8 cellular contexts compared by ENCODE assay signal in the genomic region with DNA sequence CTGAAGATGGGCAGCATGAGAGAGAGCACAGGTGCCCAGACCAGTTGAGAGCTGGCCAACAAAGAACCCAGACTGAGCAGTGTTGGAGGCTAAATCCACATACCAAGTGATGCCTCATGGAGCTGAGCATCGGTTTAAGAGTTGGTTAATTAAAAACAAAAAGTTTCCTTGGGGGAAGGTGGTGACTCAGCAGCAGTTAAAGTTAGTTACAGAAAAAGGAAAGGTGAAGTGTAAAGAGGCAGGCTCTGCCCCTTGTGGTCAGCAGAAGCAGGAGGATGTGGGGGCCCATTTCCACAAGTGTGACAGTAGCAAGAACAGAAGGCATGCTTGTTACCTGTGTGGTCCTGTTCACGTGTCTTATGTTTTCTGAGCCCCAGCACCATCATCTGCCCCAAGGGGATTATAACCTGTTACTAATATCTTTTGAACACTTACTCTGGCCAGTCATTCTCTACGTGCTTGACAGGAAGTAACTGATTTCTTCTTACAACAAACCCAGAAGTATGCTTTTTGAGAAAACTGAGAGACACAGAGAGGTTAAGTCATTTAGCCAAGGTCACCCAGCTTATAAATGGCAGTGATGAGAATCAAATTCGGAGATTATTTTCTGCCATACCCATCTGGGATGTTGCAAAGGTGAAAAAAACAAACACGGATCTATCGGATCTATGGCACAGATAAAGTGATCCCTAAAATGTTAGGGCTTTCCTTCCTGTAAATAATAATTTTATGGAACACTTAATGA.
A peak's percentile ranks its signal among the peaks of the same experiment; 100 is the strongest.
DNase-seq lines count a peak whose midpoint lies in the region; ATAC-seq, FAIRE-seq and TF ChIP-seq lines count a peak whose summit lies in the region.

No MANE protein-coding gene starts in this region.

- no peak for TF ChIP-seq EP300 in SK-N-SH (IDR thresholded peaks at IDR 0.05; ENCODE audit: borderline replicate concordance in 1 of 2, low read depth in 1 of 2, low read length in 1 of 2)

- H3K79me2 ChIP-seq in SK-N-SH (ENCODE audit: insufficient read depth), result no peaks in the 10 kb centered on the region

- H3K27ac ChIP-seq in right cardiac atrium (ENCODE audit: low read length) (no peak overlapping the region), SK-N-SH (ENCODE audit: low read depth in 2 of 2, low read length in 1 of 2) (no peak overlapping the region)

- intact Hi-C loops in cardiac septum (cut with DNase I) (no loop called here), right cardiac atrium (cut with DNase I) (no loop called here), Right ventricle myocardium inferior (cut with DNase I) (no loop called here)

- peak; percentile 27; the same call in 1 of the 2 replicates for TF ChIP-seq CTCF in SK-N-SH (IDR thresholded peaks at IDR 0.05)

- POLR2A ChIA-PET in SK-N-SH (lab: Yijun Ruan, JAX), result no interaction called here

- WGBS in right cardiac atrium, result 68% methylated on average over 6 of the region's 6 CpGs
- 29% methylated on average over 6 of the region's 6 CpGs for WGBS in SK-N-SH (ENCODE audit: low lambda C conversion rate)

- FAIRE-seq in urothelium cell line (lab: Jason Lieb, UNC), result no peak

- CTCF ChIA-PET in SK-N-SH (lab: Yijun Ruan, JAX), result no interaction called here

- H3K9ac ChIP-seq in SK-N-SH, result no peak overlapping the region

- H3K4me2 ChIP-seq in SK-N-SH, result no peak overlapping the region

- ATAC-seq in right cardiac atrium (no peak), HG02884 (IDR thresholded peaks at IDR 0.05; ENCODE audit: unreplicated experiment) (peak; percentile 88), Right ventricle myocardium inferior (no peak)

- TF ChIP-seq RAD21 in SK-N-SH (IDR thresholded peaks at IDR 0.05; ENCODE audit: low read length), result no peak

- no peaks in the 10 kb centered on the region for H3K9me2 ChIP-seq in SK-N-SH

- H3K27me3 ChIP-seq in right cardiac atrium (ENCODE audit: control insufficient read depth, insufficient read depth) (no peaks in the 10 kb centered on the region), SK-N-SH (ENCODE audit: insufficient read depth) (no peaks in the 10 kb centered on the region)

- no peaks in the 10 kb centered on the region; the same call in 1 of the 2 replicates for H4K20me1 ChIP-seq in SK-N-SH (ENCODE audit: insufficient read depth)

- DNase-seq in cardiac septum (ENCODE audit: low spot score) (peak; percentile 24), right cardiac atrium (no peak), SK-N-SH (no peak), urothelium cell line (ENCODE audit: low spot score) (peak; percentile 25), Right ventricle myocardium inferior (ENCODE audit: missing footprints) (no peak), HCEC 1CT (no peak), SK-N-DZ (ENCODE audit: low spot score) (no peak)

- no peak overlapping the region for H2AFZ ChIP-seq in SK-N-SH (ENCODE audit: low read depth)

- no peaks in the 10 kb centered on the region for H3F3A ChIP-seq in SK-N-SH (replicated peaks; ENCODE audit: insufficient read depth)

- H3K4me3 ChIP-seq in right cardiac atrium (ENCODE audit: low read length) (no peak overlapping the region), SK-N-SH (ENCODE audit: low read depth in 2 of 2, low read length in 1 of 2) (no peak overlapping the region)

- H3K9me3 ChIP-seq in right cardiac atrium (ENCODE audit: control insufficient read depth, low read length) (no peaks in the 10 kb centered on the region), SK-N-SH (no peaks in the 10 kb centered on the region)

- no peaks in the 10 kb centered on the region for H3K4me1 ChIP-seq in right cardiac atrium (ENCODE audit: control insufficient read depth, insufficient read depth, low read length)
- no peaks in the 10 kb centered on the region for H3K4me1 ChIP-seq in SK-N-SH (ENCODE audit: control insufficient read depth in 1 of 2, insufficient read depth in 2 of 2, low read depth in 1 of 2, low read length in 1 of 2)

- no peaks in the 10 kb centered on the region for H3K36me3 ChIP-seq in SK-N-SH (replicated peaks in 1 of 2; ENCODE audit: control insufficient read depth in 1 of 2, insufficient read depth in 2 of 2, low read length in 1 of 2)

TF ChIP-seq in SK-N-SH, 30 proteins besides CTCF, POLR2A, EP300 and RAD21:
- no peak for TF ChIP-seq FOXJ3 (CRISPR knock-in tag; IDR thresholded peaks at IDR 0.05)
- no peak for TF ChIP-seq SIN3A (IDR thresholded peaks at IDR 0.05; ENCODE audit: borderline replicate concordance, low read depth, low read length)
- TF ChIP-seq FOSL2 (IDR thresholded peaks at IDR 0.05; ENCODE audit: borderline replicate concordance, low read depth), result no peak
- no peak for TF ChIP-seq FOXM1 (IDR thresholded peaks at IDR 0.05; ENCODE audit: low read depth)
- TF ChIP-seq YY1 (IDR thresholded peaks at IDR 0.05; ENCODE audit: low read depth), result no peak
- no peak for TF ChIP-seq REST (IDR thresholded peaks at IDR 0.05; ENCODE audit: low read depth, low read length)
- TF ChIP-seq RCOR1 (IDR thresholded peaks at IDR 0.05; ENCODE audit: low read length), result no peak
- no peak for TF ChIP-seq NRF1 (IDR thresholded peaks at IDR 0.05; ENCODE audit: low read depth, low read length)
- TF ChIP-seq IRF3 (IDR thresholded peaks at IDR 0.05; ENCODE audit: low read depth, low read length), result no peak
- TF ChIP-seq RXRA (IDR thresholded peaks at IDR 0.05; ENCODE audit: borderline replicate concordance, low read depth), result no peak
- TF ChIP-seq MAX (IDR thresholded peaks at IDR 0.05; ENCODE audit: low read depth), result no peak
- no peak for TF ChIP-seq MXI1 (IDR thresholded peaks at IDR 0.05; ENCODE audit: low read depth, low read length)
- TF ChIP-seq, protein P1, sequence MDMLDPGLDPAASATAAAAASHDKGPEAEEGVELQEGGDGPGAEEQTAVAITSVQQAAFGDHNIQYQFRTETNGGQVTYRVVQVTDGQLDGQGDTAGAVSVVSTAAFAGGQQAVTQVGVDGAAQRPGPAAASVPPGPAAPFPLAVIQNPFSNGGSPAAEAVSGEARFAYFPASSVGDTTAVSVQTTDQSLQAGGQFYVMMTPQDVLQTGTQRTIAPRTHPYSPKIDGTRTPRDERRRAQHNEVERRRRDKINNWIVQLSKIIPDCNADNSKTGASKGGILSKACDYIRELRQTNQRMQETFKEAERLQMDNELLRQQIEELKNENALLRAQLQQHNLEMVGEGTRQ (IDR thresholded peaks at IDR 0.05; ENCODE audit: borderline replicate concordance, low read depth, low read length), result no peak
- TF ChIP-seq TEAD4 (IDR thresholded peaks at IDR 0.05; ENCODE audit: borderline replicate concordance, insufficient read depth), result no peak
- no peak for TF ChIP-seq USF1 (IDR thresholded peaks at IDR 0.05; ENCODE audit: borderline replicate concordance, low read depth)

Comparison
In these comparisons a context has a peak if more than half of its experiments do, and no peak if none do; other contexts are left out.
1. DNase-seq: peak in cardiac septum (single experiment) and urothelium cell line (single experiment); none in right cardiac atrium (0 of 3), SK-N-SH (single experiment), Right ventricle myocardium inferior (single experiment), HCEC 1CT (single experiment) and SK-N-DZ (single experiment).